Comparison of ENCODE assay signal across 10 cellular contexts in genomic region chr11:70470127-70470526, GRCh38.
DNase-seq lines count a peak whose midpoint lies in the region; ATAC-seq and TF ChIP-seq lines count a peak whose summit lies in the region.
"Had no signal": no experiment of that assay in that cellular context is flagged by ENCODE, and none has a peak within 500 bp of the region (broad histone marks: within the 10 kb centered on the region; RNA-seq: fewer than 3 reads in every experiment).

No MANE protein-coding gene starts in this region.

- H3K4me3 ChIP-seq in GM12865 (ENCODE audit: low read depth, low read length) (no peak overlapping the region), OCI-LY3 (ENCODE audit: low read length) (no peak overlapping the region)
- H3K4me3 ChIP-seq: SK-N-MC had no signal

- no peaks in the 10 kb centered on the region for H3K79me2 ChIP-seq in OCI-LY3 (ENCODE audit: low read length)

- no peak overlapping the region for H3K27ac ChIP-seq in OCI-LY3 (ENCODE audit: low read length)
- H3K27ac ChIP-seq: SK-N-MC had no signal

- ATAC-seq in HG02763 (IDR thresholded peaks at IDR 0.05; ENCODE audit: unreplicated experiment): peak; percentile 64
- peak; percentile 82 for ATAC-seq in left ventricle myocardium superior
- no peak for ATAC-seq in natural killer cell
- ATAC-seq: activated T-cell treated with anti-CD3 and anti-CD28 coated beads, Interleukin-2, amount 50 U/mL, for 4 hours had no signal

- no peak overlapping the region for H3K27ac Mint-ChIP-seq in natural killer cell

- no peaks in the 10 kb centered on the region for H3K36me3 Mint-ChIP-seq in natural killer cell

- H3K4me1 Mint-ChIP-seq in natural killer cell: peaks cover 0 to 3% of the 10 kb centered on the region in 2 donors

- peak overlapping the region; percentile 35 for H3K4me2 ChIP-seq in OCI-LY3 (ENCODE audit: low read length)

- peaks cover 60% of the 10 kb centered on the region for H3K4me1 ChIP-seq in OCI-LY3 (ENCODE audit: low read length)

- H3K27me3 ChIP-seq in OCI-LY3 (ENCODE audit: low read depth, low read length): peaks cover 11% of the 10 kb centered on the region; the same call in 1 of the 2 replicates

- H3K27me3 Mint-ChIP-seq in natural killer cell (ENCODE audit: low read depth in 2 of 2): peaks cover 13 to 55% of the 10 kb centered on the region in 2 donors

- intact Hi-C loops in left ventricle myocardium superior (cut with micrococcal nuclease) (no loop called here), natural killer cell (cut with micrococcal nuclease) (loop anchor here (10.0 kb wide), 1 partner anchor 555 kb away; no protein-coding TSS in a partner anchor)

- TF ChIP-seq CTCF in GM12865 (IDR thresholded peaks at IDR 0.05; ENCODE audit: insufficient read depth, low read depth, low read length, missing control alignments) (no peak), OCI-LY3 (IDR thresholded peaks at IDR 0.05; ENCODE audit: low read depth, low read length) (no peak), natural killer cell (IDR thresholded peaks at IDR 0.05) (no peak)

- no peak overlapping the region for H3K4me3 Mint-ChIP-seq in natural killer cell
- H3K4me3 Mint-ChIP-seq: activated T-cell treated with anti-CD3 and anti-CD28 coated beads, Interleukin-2, amount 50 U/mL, for 4 hours had no signal

- no peak overlapping the region for H2AFZ ChIP-seq in OCI-LY3 (ENCODE audit: low read depth, low read length)

- no peaks in the 10 kb centered on the region for H3K36me3 ChIP-seq in OCI-LY3 (replicated peaks; ENCODE audit: low read depth, low read length)

- no peak overlapping the region for H3K9ac ChIP-seq in OCI-LY3 (ENCODE audit: low read length)

- DNase-seq in GM12865 (ENCODE audit: low read depth) (peak; percentile 84), left ventricle myocardium superior (no peak), NCI-H345 (lab: John Stamatoyannopoulos, UW) (no peak), natural killer cell (no peak), middle frontal gyrus (ENCODE audit: extremely low spot score, low spot score) (no peak), NCI-H2227 treated with DMSO at 0.1 percent for 48 hours (lab: John Stamatoyannopoulos, UW) (no peak)
- DNase-seq: activated T-cell treated with anti-CD3 and anti-CD28 coated beads, Interleukin-2, amount 50 U/mL, for 4 hours had no signal

- H4K20me1 ChIP-seq in OCI-LY3 (ENCODE audit: insufficient read depth, low read length): no peaks in the 10 kb centered on the region

- H3K9me3 Mint-ChIP-seq in natural killer cell: no peaks in the 10 kb centered on the region
- H3K9me3 Mint-ChIP-seq: activated T-cell treated with anti-CD3 and anti-CD28 coated beads, Interleukin-2, amount 50 U/mL, for 4 hours had no signal

- no peaks in the 10 kb centered on the region for H3K9me3 ChIP-seq in OCI-LY3 (ENCODE audit: insufficient read depth, low read length)

Comparison
In these comparisons a context has a peak if more than half of its experiments do, and no peak if none do; other contexts are left out.
1. ATAC-seq: peak in HG02763 (single experiment) and left ventricle myocardium superior (single experiment); none in natural killer cell (0 of 3).